In genomic region chr3:98038876-98039275, GRCh38 we compare ENCODE assay signal across 11 cellular contexts. TPM values are rescaled to one million over a fixed set of nuclear protein-coding genes. Genes with fewer than 3 reads are reported as not detected.
DNase-seq lines count a peak whose midpoint lies in the region; ATAC-seq lines count a peak whose summit lies in the region.
"Had no signal": no experiment of that assay in that cellular context is flagged by ENCODE, and none has a peak within 500 bp of the region (broad histone marks: within the 10 kb centered on the region; RNA-seq: fewer than 3 reads in every experiment).

No MANE protein-coding gene starts in this region.

- peaks cover 22% of the 10 kb centered on the region for H3K4me1 Mint-ChIP-seq in activated T-cell treated with anti-CD3 and anti-CD28 coated beads, Interleukin-2, amount 50 U/mL, for 72 hours (ENCODE audit: low read depth)
- H3K4me1 Mint-ChIP-seq in activated naive CD8-positive, alpha-beta T cell treated with anti-CD3 and anti-CD28 coated beads for 36 hours, result peaks cover 6% of the 10 kb centered on the region
- peaks cover 17% of the 10 kb centered on the region for H3K4me1 Mint-ChIP-seq in stimulated activated effector memory CD8-positive, alpha-beta T cell treated with anti-CD3 and anti-CD28 coated beads, Interleukin-12 subunit alpha, Interleukin-12 subunit beta, amount 100 ng/mL, for 72 hours

- no peaks in the 10 kb centered on the region for H3K36me3 ChIP-seq in trophoblast cell (ENCODE audit: control insufficient read depth in 1 of 2, insufficient read depth in 2 of 2, low read length in 2 of 2)
- H3K36me3 ChIP-seq: left ventricle myocardium inferior, sigmoid colon had no signal

- DNase-seq in activated T-cell treated with anti-CD3 and anti-CD28 coated beads, Interleukin-2, amount 50 U/mL, for 72 hours, result peak in 1 of 2 donors; percentile 6
- no peak for DNase-seq in activated T-cell treated with anti-CD3 and anti-CD28 coated beads, Interleukin-2, amount 50 U/mL, for 1 hour
- DNase-seq in activated naive CD8-positive, alpha-beta T cell treated with anti-CD3 and anti-CD28 coated beads for 36 hours, result no peak
- no peak for DNase-seq in stimulated activated effector memory CD8-positive, alpha-beta T cell treated with anti-CD3 and anti-CD28 coated beads, Interleukin-12 subunit alpha, Interleukin-12 subunit beta, amount 100 ng/mL, for 72 hours (ENCODE audit: low spot score in 2 of 2)
- DNase-seq in DMS153 (lab: John Stamatoyannopoulos, UW), result no peak
- DNase-seq in trophoblast cell, result no peak
- no peak for DNase-seq in NCI-H1436 (lab: John Stamatoyannopoulos, UW)
- DNase-seq: sigmoid colon had no signal

- H3K27me3 ChIP-seq in trophoblast cell (ENCODE audit: insufficient read depth, low read length), result no peaks in the 10 kb centered on the region

- no peaks in the 10 kb centered on the region for H3K4me1 ChIP-seq in trophoblast cell (ENCODE audit: control insufficient read depth in 1 of 2, insufficient read depth in 2 of 2, low read length in 2 of 2)
- H3K4me1 ChIP-seq: sigmoid colon had no signal

- no peak overlapping the region for H3K4me3 ChIP-seq in trophoblast cell (ENCODE audit: low read depth, low read length)

- peaks cover 2 to 5% of the 10 kb centered on the region in 2 donors for H3K36me3 Mint-ChIP-seq in activated T-cell treated with anti-CD3 and anti-CD28 coated beads, Interleukin-2, amount 50 U/mL, for 72 hours (ENCODE audit: insufficient read depth in 2 of 2)
- H3K36me3 Mint-ChIP-seq in activated naive CD8-positive, alpha-beta T cell treated with anti-CD3 and anti-CD28 coated beads for 36 hours, result no peaks in the 10 kb centered on the region
- no peaks in the 10 kb centered on the region for H3K36me3 Mint-ChIP-seq in stimulated activated effector memory CD8-positive, alpha-beta T cell treated with anti-CD3 and anti-CD28 coated beads, Interleukin-12 subunit alpha, Interleukin-12 subunit beta, amount 100 ng/mL, for 72 hours

- H2BK120ac ChIP-seq in trophoblast cell (ENCODE audit: insufficient read depth, low read length, poor library complexity), result no peak overlapping the region

- peak overlapping the region; percentile 83 for H3K27ac Mint-ChIP-seq in activated T-cell treated with anti-CD3 and anti-CD28 coated beads, Interleukin-2, amount 50 U/mL, for 72 hours
- H3K27ac Mint-ChIP-seq in activated naive CD8-positive, alpha-beta T cell treated with anti-CD3 and anti-CD28 coated beads for 36 hours, result peak overlapping the region; percentile 98
- H3K27ac Mint-ChIP-seq in stimulated activated effector memory CD8-positive, alpha-beta T cell treated with anti-CD3 and anti-CD28 coated beads, Interleukin-12 subunit alpha, Interleukin-12 subunit beta, amount 100 ng/mL, for 72 hours, result peak overlapping the region; percentile 88
- H3K27ac Mint-ChIP-seq: stimulated activated memory B cell treated with anti-CD40 and anti-IgM and Interleukin-4, amounts not matched to agents 10 μg/mL and 1 μg/mL and 100 μg/mL, for 72 hours had no signal

- H2BK12ac ChIP-seq in trophoblast cell (ENCODE audit: low read length), result no peak overlapping the region

- no peak overlapping the region for H3K14ac ChIP-seq in trophoblast cell (ENCODE audit: low read length)

- H4K8ac ChIP-seq in trophoblast cell (ENCODE audit: low read depth, low read length), result no peak overlapping the region

- H3K27ac ChIP-seq in trophoblast cell (ENCODE audit: low read depth, low read length), result no peak overlapping the region
- H3K27ac ChIP-seq: left ventricle myocardium inferior, sigmoid colon had no signal

- H2AK5ac ChIP-seq in trophoblast cell (ENCODE audit: low read length), result no peak overlapping the region

- no peak overlapping the region for H3K4ac ChIP-seq in trophoblast cell (ENCODE audit: low read depth, low read length)

- no peak overlapping the region for H3K4me2 ChIP-seq in trophoblast cell (ENCODE audit: low read length)

- no peaks in the 10 kb centered on the region for H3K79me1 ChIP-seq in trophoblast cell (ENCODE audit: low read length)

- no peak overlapping the region for H2BK5ac ChIP-seq in trophoblast cell (ENCODE audit: low read depth, low read length, poor library complexity)

- H3K23ac ChIP-seq in trophoblast cell (ENCODE audit: low read length), result no peak overlapping the region

- peak overlapping the region; percentile 86 to 87 for H3K4me3 Mint-ChIP-seq in activated T-cell treated with anti-CD3 and anti-CD28 coated beads, Interleukin-2, amount 50 U/mL, for 72 hours
- H3K4me3 Mint-ChIP-seq in activated naive CD8-positive, alpha-beta T cell treated with anti-CD3 and anti-CD28 coated beads for 36 hours, result no peak overlapping the region
- peak overlapping the region; percentile 67 for H3K4me3 Mint-ChIP-seq in stimulated activated effector memory CD8-positive, alpha-beta T cell treated with anti-CD3 and anti-CD28 coated beads, Interleukin-12 subunit alpha, Interleukin-12 subunit beta, amount 100 ng/mL, for 72 hours

- no CpG with 5 or more reads among the region's 3 CpGs for WGBS in trophoblast cell (ENCODE audit: extremely low coverage, insufficient coverage, insufficient read length)

- H2AFZ ChIP-seq in trophoblast cell (ENCODE audit: insufficient read depth, low read length, poor library complexity), result no peak overlapping the region

- H3K79me2 ChIP-seq in trophoblast cell (ENCODE audit: control insufficient read depth, insufficient read depth, low read length, poor library complexity), result no peaks in the 10 kb centered on the region

- no peak overlapping the region for H4K12ac ChIP-seq in trophoblast cell (ENCODE audit: low read depth, low read length)

- peak; percentile 85 to 86 for ATAC-seq in activated T-cell treated with anti-CD3 and anti-CD28 coated beads, Interleukin-2, amount 50 U/mL, for 72 hours (replicated peaks in 1 of 2)
- peak; percentile 16 for ATAC-seq in HG03066 (IDR thresholded peaks at IDR 0.05; ENCODE audit: low read depth, unreplicated experiment)
- peak; percentile 85 for ATAC-seq in stimulated activated effector memory CD8-positive, alpha-beta T cell treated with anti-CD3 and anti-CD28 coated beads, Interleukin-12 subunit alpha, Interleukin-12 subunit beta, amount 100 ng/mL, for 72 hours

- H3K9me3 Mint-ChIP-seq in activated T-cell treated with anti-CD3 and anti-CD28 coated beads, Interleukin-2, amount 50 U/mL, for 72 hours, result peaks cover 0 to 2% of the 10 kb centered on the region in 2 donors
- H3K9me3 Mint-ChIP-seq in activated naive CD8-positive, alpha-beta T cell treated with anti-CD3 and anti-CD28 coated beads for 36 hours, result peaks cover 4% of the 10 kb centered on the region
- peaks cover 4% of the 10 kb centered on the region for H3K9me3 Mint-ChIP-seq in stimulated activated effector memory CD8-positive, alpha-beta T cell treated with anti-CD3 and anti-CD28 coated beads, Interleukin-12 subunit alpha, Interleukin-12 subunit beta, amount 100 ng/mL, for 72 hours

- H3K18ac ChIP-seq in trophoblast cell (ENCODE audit: low read length), result no peak overlapping the region

- no peak overlapping the region for H3K9ac ChIP-seq in trophoblast cell (ENCODE audit: low read length)

- H3K27me3 Mint-ChIP-seq in activated T-cell treated with anti-CD3 and anti-CD28 coated beads, Interleukin-2, amount 50 U/mL, for 72 hours (ENCODE audit: low read depth), result peaks cover 31% of the 10 kb centered on the region
- H3K27me3 Mint-ChIP-seq in activated naive CD8-positive, alpha-beta T cell treated with anti-CD3 and anti-CD28 coated beads for 36 hours, result peaks cover 17% of the 10 kb centered on the region

- no peak overlapping the region for H4K91ac ChIP-seq in trophoblast cell (ENCODE audit: low read depth, low read length)

- H3K9me3 ChIP-seq in trophoblast cell (ENCODE audit: insufficient read depth, low read depth, low read length), result no peaks in the 10 kb centered on the region
- H3K9me3 ChIP-seq: sigmoid colon had no signal

RNA-seq across cellular contexts. Expression of gene GABRR3, which starts 3.8 kb away (rescaled TPM):
- total RNA-seq in activated T-cell treated with anti-CD3 and anti-CD28 coated beads, Interleukin-2, amount 50 U/mL, for 72 hours, result not detected
- total RNA-seq in activated naive CD8-positive, alpha-beta T cell treated with anti-CD3 and anti-CD28 coated beads for 36 hours, result not detected
- polyA plus RNA-seq in trophoblast cell (2013), result not detected in 2 replicates
- total RNA-seq: left ventricle myocardium inferior, sigmoid colon had no signal
- polyA plus RNA-seq: sigmoid colon had no signal

RNA-seq across cellular contexts. Expression of gene OR5AC2, which starts 48.1 kb away (rescaled TPM):
- total RNA-seq in activated T-cell treated with anti-CD3 and anti-CD28 coated beads, Interleukin-2, amount 50 U/mL, for 72 hours, result not detected
- total RNA-seq in activated naive CD8-positive, alpha-beta T cell treated with anti-CD3 and anti-CD28 coated beads for 36 hours, result not detected
- polyA plus RNA-seq in trophoblast cell (2013), result 0.04 TPM in 1 of 2 replicates, not detected in the other
- total RNA-seq: left ventricle myocardium inferior, sigmoid colon had no signal
- polyA plus RNA-seq: sigmoid colon had no signal

Comparison
In these comparisons a context has a peak if more than half of its experiments do, and no peak if none do; other contexts are left out.
1. ATAC-seq: peak in every context shown above with its lines; median percentile 86 in activated T-cell treated with anti-CD3 and anti-CD28 coated beads, Interleukin-2, amount 50 U/mL, for 72 hours; 85 in stimulated activated effector memory CD8-positive, alpha-beta T cell treated with anti-CD3 and anti-CD28 coated beads, Interleukin-12 subunit alpha, Interleukin-12 subunit beta, amount 100 ng/mL, for 72 hours; 16 in HG03066.